7 cellular contexts compared by ENCODE assay signal in the genomic region with DNA sequence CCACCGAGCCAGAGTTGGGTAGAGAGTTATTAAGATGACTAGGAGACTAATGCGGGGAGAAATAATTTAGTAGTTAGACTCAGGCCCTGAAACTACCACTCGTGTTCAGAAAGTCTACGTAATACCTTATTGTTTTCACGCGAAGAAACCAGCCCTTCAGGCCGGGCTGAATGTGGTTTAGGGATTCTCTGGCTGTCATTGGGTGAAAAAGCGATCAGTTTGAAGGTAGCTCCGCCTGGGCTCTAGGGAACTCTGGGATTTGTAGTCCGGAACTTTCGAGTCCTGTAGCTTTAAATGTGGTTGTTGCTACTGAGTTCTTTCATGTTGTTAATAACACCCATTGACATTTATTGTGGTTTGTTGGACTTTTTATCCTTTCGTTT. TPM values are rescaled to one million over a fixed set of nuclear protein-coding genes. Genes with fewer than 3 reads are reported as not detected.
DNase-seq lines count a peak whose midpoint lies in the region; ATAC-seq, FAIRE-seq and TF ChIP-seq lines count a peak whose summit lies in the region.

No MANE protein-coding gene starts in this region.

- H3K4me2 ChIP-seq in K562 (ENCODE audit: insufficient read depth, low read length), result peak overlapping the region; percentile 87

- H3K36me3 ChIP-seq in K562 (ENCODE audit: control insufficient read depth, insufficient read depth, low read length), result peaks cover 9% of the 10 kb centered on the region
- no peaks in the 10 kb centered on the region for H3K36me3 ChIP-seq in sigmoid colon

- ATAC-seq in GM18505 (IDR thresholded peaks at IDR 0.05; ENCODE audit: unreplicated experiment) (peak; percentile 63), HG02970 (IDR thresholded peaks at IDR 0.05; ENCODE audit: low FRiP score, unreplicated experiment) (peak; percentile 46), K562 (peak; percentile 79)

- no peaks in the 10 kb centered on the region for H3K27me3 ChIP-seq in K562 (ENCODE audit: control insufficient read depth in 2 of 2, insufficient read depth in 2 of 2, low read length in 2 of 2)
- H3K27me3 ChIP-seq in sigmoid colon, result no peaks in the 10 kb centered on the region

- H4K20me1 ChIP-seq in K562 (replicated peaks; ENCODE audit: control insufficient read depth, insufficient read depth, low read length), result no peaks in the 10 kb centered on the region

- TSS peak; percentile 78 for BruUV-seq in K562 (replicated peaks; lab: Mats Ljungman, UMichigan)

- H3K4me1 ChIP-seq in K562 (replicated peaks in 1 of 2; ENCODE audit: control insufficient read depth in 2 of 2, insufficient read depth in 2 of 2, low read length in 2 of 2) (peaks cover 0 to 7% of the 10 kb centered on the region in 2 experiments; a peak in 4 of 5 replicates), sigmoid colon (peaks cover 0 to 12% (median 6%) of the 10 kb centered on the region in 4 donors)

- intact Hi-C loops in K562 (cut with micrococcal nuclease) (loop anchor here (2.0 kb wide), 1 partner anchor 85 kb away; no protein-coding TSS in a partner anchor), sigmoid colon (cut with DNase I) (loop anchor here (1.0 to 5.0 kb wide), 3 partner anchors 85 to 240 kb away; partner anchors contain the start of genes PPP2R5E and SGPP1)

- no peak for TF ChIP-seq EP300 in K562 (IDR thresholded peaks at IDR 0.05; ENCODE audit: low read length)
- TF ChIP-seq EP300 in sigmoid colon (IDR thresholded peaks at IDR 0.05), result peak in 1 of 4 donors; percentile 0

- in situ Hi-C loops in K562 (cut with MboI), result no loop called here

- H3K4me3 ChIP-seq in K562, result peak overlapping the region; percentile 56
- peak overlapping the region; percentile 42 to 69 (median 54) for H3K4me3 ChIP-seq in sigmoid colon

- TF ChIP-seq CTCF in K562 (IDR thresholded peaks at IDR 0.05 in 2 of 3, conservative IDR thresholded peaks at IDR 0.05 in 1 of 3; ENCODE audit: insufficient read depth in 2 of 3, low read depth in 1 of 3, low read length in 3 of 3) (no peak), sigmoid colon (IDR thresholded peaks at IDR 0.05) (no peak)

- peak overlapping the region; percentile 92 for H2AFZ ChIP-seq in K562 (ENCODE audit: low read depth, low read length)

- H3K79me2 ChIP-seq in K562 (ENCODE audit: control insufficient read depth, insufficient read depth, low read length), result peaks cover 50% of the 10 kb centered on the region

- H3K27ac ChIP-seq in K562 (ENCODE audit: extremely low read depth, low read depth, low read length) (peak overlapping the region; percentile 92), sigmoid colon (peak overlapping the region; percentile 84 to 95 (median 89))

- POLR2A ChIA-PET in K562 (lab: Yijun Ruan, JAX), result interaction anchor here (0.6 to 1.7 kb wide), 7 partner anchors 9 to 149 kb away, joined by 3 to 7 read pairs (median 4); no protein-coding TSS in a partner anchor

- H3K9me3 ChIP-seq in K562 (replicated peaks; ENCODE audit: control insufficient read depth, insufficient read depth, low read depth, low read length), result no peaks in the 10 kb centered on the region
- H3K9me3 ChIP-seq in sigmoid colon, result no peaks in the 10 kb centered on the region

- 0% methylated on average over 12 of the region's 12 CpGs for WGBS in K562 (ENCODE audit: insufficient coverage, low coverage, missing lambda C conversion rate)
- WGBS in sigmoid colon, 2 donors, result 0% methylated on average over 12 of the region's 12 CpGs

- TF ChIP-seq RAD21 in K562 (CRISPR knock-in tag; conservative IDR thresholded peaks at IDR 0.05 in 1 of 2, IDR thresholded peaks at IDR 0.05 in 1 of 2), result no peak

- DNase-seq in NCI-H187 treated with DMSO at 0.1 percent for 48 hours (lab: John Stamatoyannopoulos, UW) (peak; percentile 93), T-helper 2 cell (peak; percentile 24 to 98 (median 73)), K562 (ENCODE audit: extremely low read depth in 1 of 4, low spot score in 3 of 4) (peak; percentile 71 to 90 (median 78)), iPS DF 4.7 (ENCODE audit: extremely low read depth, low spot score) (peak; percentile 71), sigmoid colon (peak; percentile 91)

- no peak for FAIRE-seq in K562 (lab: Jason Lieb, UNC)

- H3K9ac ChIP-seq in K562 (ENCODE audit: insufficient read depth in 1 of 2, low read depth in 2 of 2, low read length in 2 of 2), result peak overlapping the region; percentile 5 to 93; a peak in 3 of 4 replicates

- no peaks in the 10 kb centered on the region for H3K9me1 ChIP-seq in K562 (ENCODE audit: control insufficient read depth, insufficient read depth, low read length)

- no peak for TF ChIP-seq POLR2A in GM18505 (IDR thresholded peaks at IDR 0.05; ENCODE audit: borderline replicate concordance, extremely low read depth, insufficient read depth, insufficient read length)
- no peak for TF ChIP-seq POLR2A in K562 (conservative IDR thresholded peaks at IDR 0.05)
- TF ChIP-seq POLR2A in sigmoid colon (IDR thresholded peaks at IDR 0.05), result no peak

- CTCF ChIA-PET in K562 (lab: Yijun Ruan, JAX; ENCODE audit: low intra/inter-chr PET ratio), result no interaction called here

TF ChIP-seq in K562, 482 proteins besides CTCF, POLR2A, EP300 and RAD21 (continues in another document):
- TF ChIP-seq ZNF146 (CRISPR knock-in tag; IDR thresholded peaks at IDR 0.05; ENCODE audit: unreplicated experiment) (no peak), ZNF217 (CRISPR knock-in tag; IDR thresholded peaks at IDR 0.05) (no peak), SP2 (IDR thresholded peaks at IDR 0.05; ENCODE audit: extremely low read depth, low read depth, low read length, poor library complexity, severe bottlenecking) (peak; percentile 30), ETV1 (tag; conservative IDR thresholded peaks at IDR 0.05; ENCODE audit: low read depth) (0 out of 2 replicates have a peak, but pooled peaks have one; percentile 43), MEIS2 (IDR thresholded peaks at IDR 0.05; ENCODE audit: partially characterized antibody) (peak; percentile 44), ZC3H4 (CRISPR knock-in tag; IDR thresholded peaks at IDR 0.05; ENCODE audit: borderline replicate concordance) (no peak), MEF2A (IDR thresholded peaks at IDR 0.05; ENCODE audit: control insufficient read depth, low read depth, low read length) (no peak), RAD51 (IDR thresholded peaks at IDR 0.05; ENCODE audit: borderline replicate concordance, low read depth) (no peak), ZNF766 (CRISPR knock-in tag; conservative IDR thresholded peaks at IDR 0.05) (no peak; the same call in 1 of the 2 replicates), TAL1 (IDR thresholded peaks at IDR 0.05) (no peak)
- TF ChIP-seq, protein P1, sequence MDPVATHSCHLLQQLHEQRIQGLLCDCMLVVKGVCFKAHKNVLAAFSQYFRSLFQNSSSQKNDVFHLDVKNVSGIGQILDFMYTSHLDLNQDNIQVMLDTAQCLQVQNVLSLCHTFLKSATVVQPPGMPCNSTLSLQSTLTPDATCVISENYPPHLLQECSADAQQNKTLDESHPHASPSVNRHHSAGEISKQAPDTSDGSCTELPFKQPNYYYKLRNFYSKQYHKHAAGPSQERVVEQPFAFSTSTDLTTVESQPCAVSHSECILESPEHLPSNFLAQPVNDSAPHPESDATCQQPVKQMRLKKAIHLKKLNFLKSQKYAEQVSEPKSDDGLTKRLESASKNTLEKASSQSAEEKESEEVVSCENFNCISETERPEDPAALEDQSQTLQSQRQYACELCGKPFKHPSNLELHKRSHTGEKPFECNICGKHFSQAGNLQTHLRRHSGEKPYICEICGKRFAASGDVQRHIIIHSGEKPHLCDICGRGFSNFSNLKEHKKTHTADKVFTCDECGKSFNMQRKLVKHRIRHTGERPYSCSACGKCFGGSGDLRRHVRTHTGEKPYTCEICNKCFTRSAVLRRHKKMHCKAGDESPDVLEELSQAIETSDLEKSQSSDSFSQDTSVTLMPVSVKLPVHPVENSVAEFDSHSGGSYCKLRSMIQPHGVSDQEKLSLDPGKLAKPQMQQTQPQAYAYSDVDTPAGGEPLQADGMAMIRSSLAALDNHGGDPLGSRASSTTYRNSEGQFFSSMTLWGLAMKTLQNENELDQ (CRISPR knock-in tag; IDR thresholded peaks at IDR 0.05; ENCODE audit: borderline replicate concordance), result no peak
- TF ChIP-seq, protein P2, sequence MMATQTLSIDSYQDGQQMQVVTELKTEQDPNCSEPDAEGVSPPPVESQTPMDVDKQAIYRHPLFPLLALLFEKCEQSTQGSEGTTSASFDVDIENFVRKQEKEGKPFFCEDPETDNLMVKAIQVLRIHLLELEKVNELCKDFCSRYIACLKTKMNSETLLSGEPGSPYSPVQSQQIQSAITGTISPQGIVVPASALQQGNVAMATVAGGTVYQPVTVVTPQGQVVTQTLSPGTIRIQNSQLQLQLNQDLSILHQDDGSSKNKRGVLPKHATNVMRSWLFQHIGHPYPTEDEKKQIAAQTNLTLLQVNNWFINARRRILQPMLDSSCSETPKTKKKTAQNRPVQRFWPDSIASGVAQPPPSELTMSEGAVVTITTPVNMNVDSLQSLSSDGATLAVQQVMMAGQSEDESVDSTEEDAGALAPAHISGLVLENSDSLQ (IDR thresholded peaks at IDR 0.05), result peak; percentile 98

RNA-seq across cellular contexts. Expression of gene WDR89, which starts 0.5 kb away (rescaled TPM):
- total RNA-seq in K562 (2011; cell fraction: chromatin; rRNA removed; ENCODE audit: low replicate concordance), result 4.0 and 23.3 TPM in 2 replicates
- total RNA-seq in K562 (2011; cell fraction: nucleolus; rRNA removed), result 3.0 and 4.3 TPM in 2 replicates
- 7.2 and 7.7 TPM in 2 replicates for total RNA-seq in K562 (2011; cell fraction: nucleoplasm; rRNA removed)
- total RNA-seq in K562 (2014; rRNA removed) (11.3 and 11.7 TPM in 2 replicates), K562 (2014; rRNA removed; fragmentation: Illumina TruSeq; extraction: Trizol) (25.6 and 27.7 TPM in 2 replicates), K562 (2015; rRNA removed; fragmentation: Illumina TruSeq; extraction: Trizol) (16.0 and 18.0 TPM in 2 replicates), K562 (2021) (15.7 and 19.0 TPM in 2 replicates), sigmoid colon (1 to 10 TPM; 5.0 to 10.0 (median 7.9) TPM)
- polyA plus RNA-seq in K562 (2011; rRNA removed) (13.7 and 20.1 TPM in 2 replicates), K562 (2014; fragmentation: Illumina TruSeq; extraction: Trizol) (13.2 and 14.9 TPM in 2 replicates), K562 (2014; fragmentation: Nextera tagmentation; extraction: Ambion mirVana) (10 to 100 TPM; 16.2 to 23.8 TPM), K562 (2014; rRNA removed) (9.3 and 9.9 TPM in 2 replicates), sigmoid colon (1 to 10 TPM; 5.5 to 8.8 (median 6.0) TPM)
- polyA plus RNA-seq in K562 (2011; cell fraction: cytosol; rRNA removed), result 2.0 and 6.1 TPM in 2 replicates
- polyA plus RNA-seq in K562 (2011; cell fraction: nucleus; rRNA removed), result 2.8 and 5.5 TPM in 2 replicates
- polyA plus RNA-seq in K562 (2012), result 8.0 and 14.1 TPM in 2 replicates
- polyA minus RNA-seq in K562 (2011; rRNA and poly(A)+ RNA removed), result 39.8 and 48.7 TPM in 2 replicates
- polyA minus RNA-seq in K562 (2011; cell fraction: cytosol; rRNA and poly(A)+ RNA removed), result 7.3 and 8.8 TPM in 2 replicates
- polyA minus RNA-seq in K562 (2011; cell fraction: nucleus; rRNA and poly(A)+ RNA removed), result 3.1 and 7.4 TPM in 2 replicates

Comparison
In these comparisons a context has a peak if more than half of its experiments do, and no peak if none do; other contexts are left out.
1. Peak in every context shown above with its lines: DNase-seq, ATAC-seq, H3K4me3 ChIP-seq and H3K27ac ChIP-seq.